34 cellular contexts compared by ENCODE assay signal in the genomic region with DNA sequence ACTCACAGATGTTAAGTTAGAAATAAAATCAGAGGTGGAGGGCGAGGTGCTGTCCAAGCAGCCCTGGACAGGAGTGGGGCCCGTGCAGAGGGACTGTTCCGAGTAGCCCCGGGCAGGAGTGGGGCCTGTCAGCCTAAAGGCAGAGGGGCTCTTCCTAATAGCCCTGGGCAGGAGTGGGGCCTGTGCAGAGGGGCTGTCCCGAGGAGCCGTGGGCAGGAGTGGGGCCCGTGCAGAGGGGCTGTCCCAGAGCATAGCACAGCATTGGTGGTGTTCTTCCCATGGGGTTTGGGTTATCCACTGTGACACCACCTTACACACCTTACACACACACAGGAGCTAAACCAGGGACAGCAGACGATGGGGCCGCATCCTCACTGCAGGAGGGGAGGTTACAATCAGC. TPM values are rescaled to one million over a fixed set of nuclear protein-coding genes. Genes with fewer than 3 reads are reported as not detected.
"Had no signal": no experiment of that assay in that cellular context is flagged by ENCODE, and none has a peak within 500 bp of the region (broad histone marks: within the 10 kb centered on the region; RNA-seq: fewer than 3 reads in every experiment).

No MANE protein-coding gene starts in this region.

- H3K9me3 ChIP-seq: ascending aorta, breast epithelium, esophagus squamous epithelium, gastroesophageal sphincter, heart right ventricle had no signal

- H3K27ac ChIP-seq: ascending aorta, breast epithelium, cardiac muscle cell, coronary artery, dorsolateral prefrontal cortex, esophagus squamous epithelium, gastroesophageal sphincter, heart right ventricle, VCaP had no signal

- H3K27me3 ChIP-seq: ascending aorta, breast epithelium, cardiac muscle cell, dorsolateral prefrontal cortex, esophagus squamous epithelium, gastroesophageal sphincter, heart right ventricle had no signal

- H3K36me3 ChIP-seq: ascending aorta, breast epithelium, cardiac muscle cell had no signal

- H3K4me1 ChIP-seq: breast epithelium, esophagus squamous epithelium, gastroesophageal sphincter had no signal

- H3K4me3 ChIP-seq: ascending aorta, breast epithelium, cardiac muscle cell, coronary artery, dorsolateral prefrontal cortex, esophagus squamous epithelium, gastroesophageal sphincter, heart right ventricle had no signal

- ATAC-seq: activated naive CD4-positive, alpha-beta T cell treated with anti-CD3 and anti-CD28 coated beads, Interleukin-2, amount 50 U/mL, for 72 hours; activated T-cell treated with anti-CD3 and anti-CD28 coated beads, Interleukin-2, amount 50 U/mL, for 72 hours; gastroesophageal sphincter; WTC11 had no signal

- DNase-seq: activated CD4-positive, alpha-beta memory T cell treated with anti-CD3 and anti-CD28 coated beads, Interleukin-2, amount 10 ng/mL, durations not matched to agents 7 days and 5 days; activated CD4-positive, alpha-beta T cell treated with anti-CD3 and anti-CD28 coated beads for 1 hour; activated CD4-positive, alpha-beta T cell treated with anti-CD3 and anti-CD28 coated beads for 4 hours; activated CD4-positive, alpha-beta T cell treated with anti-CD3 and anti-CD28 coated beads, Interleukin-2, amount 10 ng/mL, durations not matched to agents 7 days and 5 days; activated CD4-positive, alpha-beta T cell treated with anti-CD3 and anti-CD28 coated beads, Interleukin-2, amount 50 U/mL, for 4 hours; activated CD8-positive, alpha-beta memory T cell treated with anti-CD3 and anti-CD28 coated beads, Interleukin-2, amount 50 U/mL, for 48 hours; activated gamma-delta T cell; activated naive CD4-positive, alpha-beta T cell; activated naive CD4-positive, alpha-beta T cell treated with anti-CD3 and anti-CD28 coated beads, Interleukin-2, amount 10 ng/mL, durations not matched to agents 7 days and 5 days; activated naive CD8-positive, alpha-beta T cell treated with anti-CD3 and anti-CD28 coated beads, Interleukin-2, amount 10 ng/mL, durations not matched to agents 7 days and 5 days; activated T-cell treated with anti-CD3 and anti-CD28 coated beads for 4 hours; activated T-cell treated with anti-CD3 and anti-CD28 coated beads, Interleukin-2, amount 50 U/mL, for 24 hours; activated T-cell treated with anti-CD3 and anti-CD28 coated beads, Interleukin-2, amount 50 U/mL, for 72 hours; dorsolateral prefrontal cortex; effector memory CD4-positive, alpha-beta T cell; endodermal cell; erythroblast; esophagus squamous epithelium; foreskin melanocyte; heart right ventricle; T-helper 2 cell had no signal

RNA-seq across cellular contexts. Expression of gene PVALEF, which starts 47.1 kb away (rescaled TPM):
- total RNA-seq: activated CD4-positive, alpha-beta memory T cell treated with anti-CD3 and anti-CD28 coated beads, Interleukin-2, amount 10 ng/mL, durations not matched to agents 7 days and 5 days; activated CD4-positive, alpha-beta T cell treated with anti-CD3 and anti-CD28 coated beads, Interleukin-2, amount 10 ng/mL, durations not matched to agents 7 days and 5 days; activated naive CD4-positive, alpha-beta T cell treated with anti-CD3 and anti-CD28 coated beads, Interleukin-2, amount 50 U/mL, for 72 hours; activated naive CD8-positive, alpha-beta T cell treated with anti-CD3 and anti-CD28 coated beads, Interleukin-2, amount 10 ng/mL, durations not matched to agents 7 days and 5 days; activated T-cell treated with anti-CD3 and anti-CD28 coated beads, Interleukin-2, amount 50 U/mL, for 72 hours; ascending aorta; breast epithelium; cerebellum; endodermal cell; esophagus squamous epithelium; fibroblast of lung; fibroblast of villous mesenchyme; gastroesophageal sphincter; glomerular endothelial cell; heart right ventricle; T-helper 1 cell treated with Interleukin-12 subunit alpha and Interleukin-12 subunit beta and Interleukin-4 antibody, amounts not matched to agents 30 ng/mL and 1 ng/mL, for 36 hours; WTC11 had no signal
- polyA plus RNA-seq: fibroblast of lung, heart right ventricle had no signal
